18 cellular contexts compared by ENCODE assay signal in genomic region chr4:24690436-24690835, GRCh38.
DNase-seq lines count a peak whose midpoint lies in the region; ATAC-seq and TF ChIP-seq lines count a peak whose summit lies in the region.
"Had no signal": no experiment of that assay in that cellular context is flagged by ENCODE, and none has a peak within 500 bp of the region (broad histone marks: within the 10 kb centered on the region; RNA-seq: fewer than 3 reads in every experiment).

No MANE protein-coding gene starts in this region.

- intact Hi-C loops in Right ventricle myocardium superior (cut with DNase I) (no loop called here), left ventricle myocardium superior (cut with micrococcal nuclease) (no loop called here)

- ATAC-seq in Right ventricle myocardium superior (ENCODE audit: poor library complexity) (peak; percentile 77), left ventricle myocardium superior (peak; percentile 81), GM18861 (IDR thresholded peaks at IDR 0.05; ENCODE audit: unreplicated experiment) (no peak), left lobe of liver (no peak)
- ATAC-seq: activated CD4-positive, alpha-beta T cell treated with anti-CD3 and anti-CD28 coated beads for 36 hours; HepG2 had no signal

- no peak for DNase-seq in Right ventricle myocardium superior
- DNase-seq in right atrium auricular region (ENCODE audit: low spot score), result no peak
- DNase-seq in choroid plexus epithelial cell (ENCODE audit: low read depth), result peak; percentile 9
- DNase-seq in left ventricle myocardium superior, result no peak
- no peak for DNase-seq in stimulated activated CD4-positive, alpha-beta T cell treated with anti-CD3 and anti-CD28 coated beads, Interleukin-2, amount 100 ng/mL, for 48 hours
- no peak for DNase-seq in left lobe of liver (ENCODE audit: low spot score)
- no peak for DNase-seq in activated T-cell treated with anti-CD3 and anti-CD28 coated beads, Interleukin-2, amount 50 U/mL, for 1 hour
- DNase-seq: activated CD4-positive, alpha-beta T cell treated with anti-CD3 and anti-CD28 coated beads for 36 hours; activated effector memory CD4-positive, alpha-beta T cell treated with Interleukin-2 at 50 U/mL for 16 hours; adrenal gland; CD4-positive, alpha-beta memory T cell; DMS79 treated with DMSO at 0.1 percent for 48 hours; kidney; NCI-H1930; NCI-H510A treated with DMSO at 0.1 percent for 48 hours; T1000 had no signal

- peaks cover 0 to 4% of the 10 kb centered on the region in 2 donors for H3K9me3 ChIP-seq in right atrium auricular region
- H3K9me3 ChIP-seq: adrenal gland had no signal

- H3K27ac ChIP-seq in right atrium auricular region, result no peak overlapping the region
- H3K27ac ChIP-seq: adrenal gland had no signal

- TF ChIP-seq CTCF in right atrium auricular region (IDR thresholded peaks at IDR 0.05), result no peak
- TF ChIP-seq CTCF in choroid plexus epithelial cell (conservative IDR thresholded peaks at IDR 0.05; ENCODE audit: low read depth, low read length), result no peak

- H3K36me3 ChIP-seq in right atrium auricular region, result no peaks in the 10 kb centered on the region
- H3K36me3 ChIP-seq: adrenal gland had no signal

- H3K4me1 ChIP-seq in right atrium auricular region, result no peaks in the 10 kb centered on the region
- H3K4me1 ChIP-seq: adrenal gland had no signal

- no peaks in the 10 kb centered on the region for H3K27me3 ChIP-seq in right atrium auricular region

- no peak overlapping the region for H3K4me3 ChIP-seq in right atrium auricular region
- no peak overlapping the region for H3K4me3 ChIP-seq in choroid plexus epithelial cell (ENCODE audit: low read depth, low read length)
- H3K4me3 ChIP-seq: adrenal gland had no signal

Comparison
In these comparisons a context has a peak if more than half of its experiments do, and no peak if none do; other contexts are left out.
1. ATAC-seq: peak in Right ventricle myocardium superior (single experiment) and left ventricle myocardium superior (single experiment); none in GM18861 (single experiment) and left lobe of liver (single experiment).